In the genomic region with DNA sequence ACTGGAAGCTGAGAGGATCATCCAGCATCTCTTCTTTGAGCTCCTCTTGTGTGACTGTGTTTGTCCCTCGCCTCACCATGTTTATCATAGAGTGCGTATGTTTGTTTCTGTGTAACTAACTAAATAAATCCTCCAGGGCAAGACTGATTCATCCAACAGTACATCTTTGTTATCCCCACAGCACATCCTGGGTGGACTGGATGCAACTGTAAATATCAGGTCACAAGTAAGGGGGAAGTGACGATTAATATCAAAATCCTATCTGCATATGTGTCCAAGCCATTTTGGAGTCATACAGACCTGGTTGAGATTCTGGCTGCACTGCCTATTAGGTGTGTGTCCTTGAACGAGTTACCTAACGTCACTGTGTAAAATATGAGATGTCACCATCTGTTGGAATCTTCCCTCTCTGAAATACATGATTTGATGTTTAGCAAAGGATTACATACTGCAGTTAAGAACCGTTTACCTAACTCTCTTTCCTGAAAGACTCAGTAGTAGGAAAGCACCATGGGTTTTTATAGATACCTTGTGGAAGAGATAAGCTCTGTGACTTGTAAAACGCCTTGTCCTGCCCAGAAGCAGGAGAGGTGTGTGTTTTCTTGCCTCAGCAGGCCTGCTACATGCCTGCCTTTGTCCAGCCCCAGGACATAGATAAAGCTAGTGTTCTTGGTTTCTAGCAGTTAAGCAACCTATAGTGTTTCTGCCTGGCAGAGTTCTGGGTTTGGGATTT, we compare ENCODE assay signal across 1 cellular context.
TF ChIP-seq lines count a peak whose summit lies in the region.

No MANE protein-coding gene starts in this region.

TF ChIP-seq in HepG2, 621 proteins besides CTCF, POLR2A, EP300 and RAD21 (continues in another document):
- no peak for TF ChIP-seq ZNF839 (CRISPR knock-in tag; IDR thresholded peaks at IDR 0.05; ENCODE audit: borderline replicate concordance)
- no peak for TF ChIP-seq RFX3 (CRISPR knock-in tag; IDR thresholded peaks at IDR 0.05)
- no peak for TF ChIP-seq MIXL1 (CRISPR knock-in tag; IDR thresholded peaks at IDR 0.05)
- TF ChIP-seq ARID2 (CRISPR knock-in tag; IDR thresholded peaks at IDR 0.05; ENCODE audit: borderline replicate concordance): no peak
- TF ChIP-seq ZNF337 (CRISPR knock-in tag; IDR thresholded peaks at IDR 0.05; ENCODE audit: borderline replicate concordance, low read depth): no peak
- TF ChIP-seq SAP130 (CRISPR knock-in tag; IDR thresholded peaks at IDR 0.05; ENCODE audit: low read depth): peak; percentile 45
- TF ChIP-seq GABPA (IDR thresholded peaks at IDR 0.05; ENCODE audit: low read depth, low read length): no peak
- TF ChIP-seq GABPA (CRISPR knock-in tag; IDR thresholded peaks at IDR 0.05; ENCODE audit: low read depth): 0 out of 2 replicates have a peak, but pooled peaks have one; percentile 31
- TF ChIP-seq CCDC6 (CRISPR knock-in tag; IDR thresholded peaks at IDR 0.05): peak; percentile 40; the same call in 1 of the 2 replicates
- no peak for TF ChIP-seq ZNF773 (CRISPR knock-in tag; IDR thresholded peaks at IDR 0.05; ENCODE audit: borderline replicate concordance)
- no peak for TF ChIP-seq ZZZ3 (CRISPR knock-in tag; IDR thresholded peaks at IDR 0.05; ENCODE audit: borderline replicate concordance)
- TF ChIP-seq, protein P1, sequence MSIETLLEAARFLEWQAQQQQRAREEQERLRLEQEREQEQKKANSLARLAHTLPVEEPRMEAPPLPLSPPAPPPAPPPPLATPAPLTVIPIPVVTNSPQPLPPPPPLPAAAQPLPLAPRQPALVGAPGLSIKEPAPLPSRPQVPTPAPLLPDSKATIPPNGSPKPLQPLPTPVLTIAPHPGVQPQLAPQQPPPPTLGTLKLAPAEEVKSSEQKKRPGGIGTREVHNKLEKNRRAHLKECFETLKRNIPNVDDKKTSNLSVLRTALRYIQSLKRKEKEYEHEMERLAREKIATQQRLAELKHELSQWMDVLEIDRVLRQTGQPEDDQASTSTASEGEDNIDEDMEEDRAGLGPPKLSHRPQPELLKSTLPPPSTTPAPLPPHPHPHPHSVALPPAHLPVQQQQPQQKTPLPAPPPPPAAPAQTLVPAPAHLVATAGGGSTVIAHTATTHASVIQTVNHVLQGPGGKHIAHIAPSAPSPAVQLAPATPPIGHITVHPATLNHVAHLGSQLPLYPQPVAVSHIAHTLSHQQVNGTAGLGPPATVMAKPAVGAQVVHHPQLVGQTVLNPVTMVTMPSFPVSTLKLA (IDR thresholded peaks at IDR 0.05): peak; percentile 24; the same call in 1 of the 2 replicates
- TF ChIP-seq HMG20A (CRISPR knock-in tag; IDR thresholded peaks at IDR 0.05; ENCODE audit: borderline replicate concordance): peak; percentile 27; the same call in 1 of the 2 replicates
- peak; percentile 79; the same call in 1 of the 2 replicates for TF ChIP-seq SOX5 (CRISPR knock-in tag; IDR thresholded peaks at IDR 0.05; ENCODE audit: borderline replicate concordance)
- TF ChIP-seq TBX3 (IDR thresholded peaks at IDR 0.05; ENCODE audit: borderline replicate concordance): peak; percentile 46; the same call in 1 of the 2 replicates
- peak; percentile 29; the same call in 1 of the 2 replicates for TF ChIP-seq FOXJ3 (CRISPR knock-in tag; IDR thresholded peaks at IDR 0.05; ENCODE audit: borderline replicate concordance)
- no peak for TF ChIP-seq ZNF598 (CRISPR knock-in tag; IDR thresholded peaks at IDR 0.05; ENCODE audit: borderline replicate concordance)
- TF ChIP-seq, protein P2, sequence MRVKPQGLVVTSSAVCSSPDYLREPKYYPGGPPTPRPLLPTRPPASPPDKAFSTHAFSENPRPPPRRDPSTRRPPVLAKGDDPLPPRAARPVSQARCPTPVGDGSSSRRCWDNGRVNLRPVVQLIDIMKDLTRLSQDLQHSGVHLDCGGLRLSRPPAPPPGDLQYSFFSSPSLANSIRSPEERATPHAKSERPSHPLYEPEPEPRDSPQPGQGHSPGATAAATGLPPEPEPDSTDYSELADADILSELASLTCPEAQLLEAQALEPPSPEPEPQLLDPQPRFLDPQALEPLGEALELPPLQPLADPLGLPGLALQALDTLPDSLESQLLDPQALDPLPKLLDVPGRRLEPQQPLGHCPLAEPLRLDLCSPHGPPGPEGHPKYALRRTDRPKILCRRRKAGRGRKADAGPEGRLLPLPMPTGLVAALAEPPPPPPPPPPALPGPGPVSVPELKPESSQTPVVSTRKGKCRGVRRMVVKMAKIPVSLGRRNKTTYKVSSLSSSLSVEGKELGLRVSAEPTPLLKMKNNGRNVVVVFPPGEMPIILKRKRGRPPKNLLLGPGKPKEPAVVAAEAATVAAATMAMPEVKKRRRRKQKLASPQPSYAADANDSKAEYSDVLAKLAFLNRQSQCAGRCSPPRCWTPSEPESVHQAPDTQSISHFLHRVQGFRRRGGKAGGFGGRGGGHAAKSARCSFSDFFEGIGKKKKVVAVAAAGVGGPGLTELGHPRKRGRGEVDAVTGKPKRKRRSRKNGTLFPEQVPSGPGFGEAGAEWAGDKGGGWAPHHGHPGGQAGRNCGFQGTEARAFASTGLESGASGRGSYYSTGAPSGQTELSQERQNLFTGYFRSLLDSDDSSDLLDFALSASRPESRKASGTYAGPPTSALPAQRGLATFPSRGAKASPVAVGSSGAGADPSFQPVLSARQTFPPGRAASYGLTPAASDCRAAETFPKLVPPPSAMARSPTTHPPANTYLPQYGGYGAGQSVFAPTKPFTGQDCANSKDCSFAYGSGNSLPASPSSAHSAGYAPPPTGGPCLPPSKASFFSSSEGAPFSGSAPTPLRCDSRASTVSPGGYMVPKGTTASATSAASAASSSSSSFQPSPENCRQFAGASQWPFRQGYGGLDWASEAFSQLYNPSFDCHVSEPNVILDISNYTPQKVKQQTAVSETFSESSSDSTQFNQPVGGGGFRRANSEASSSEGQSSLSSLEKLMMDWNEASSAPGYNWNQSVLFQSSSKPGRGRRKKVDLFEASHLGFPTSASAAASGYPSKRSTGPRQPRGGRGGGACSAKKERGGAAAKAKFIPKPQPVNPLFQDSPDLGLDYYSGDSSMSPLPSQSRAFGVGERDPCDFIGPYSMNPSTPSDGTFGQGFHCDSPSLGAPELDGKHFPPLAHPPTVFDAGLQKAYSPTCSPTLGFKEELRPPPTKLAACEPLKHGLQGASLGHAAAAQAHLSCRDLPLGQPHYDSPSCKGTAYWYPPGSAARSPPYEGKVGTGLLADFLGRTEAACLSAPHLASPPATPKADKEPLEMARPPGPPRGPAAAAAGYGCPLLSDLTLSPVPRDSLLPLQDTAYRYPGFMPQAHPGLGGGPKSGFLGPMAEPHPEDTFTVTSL (CRISPR knock-in tag; IDR thresholded peaks at IDR 0.05; ENCODE audit: borderline replicate concordance): peak; percentile 35; the same call in 1 of the 2 replicates
- TF ChIP-seq ZBTB21 (CRISPR knock-in tag; IDR thresholded peaks at IDR 0.05): peak; percentile 63
- TF ChIP-seq THAP11 (CRISPR knock-in tag; IDR thresholded peaks at IDR 0.05): peak; percentile 54
- TF ChIP-seq, protein P3, sequence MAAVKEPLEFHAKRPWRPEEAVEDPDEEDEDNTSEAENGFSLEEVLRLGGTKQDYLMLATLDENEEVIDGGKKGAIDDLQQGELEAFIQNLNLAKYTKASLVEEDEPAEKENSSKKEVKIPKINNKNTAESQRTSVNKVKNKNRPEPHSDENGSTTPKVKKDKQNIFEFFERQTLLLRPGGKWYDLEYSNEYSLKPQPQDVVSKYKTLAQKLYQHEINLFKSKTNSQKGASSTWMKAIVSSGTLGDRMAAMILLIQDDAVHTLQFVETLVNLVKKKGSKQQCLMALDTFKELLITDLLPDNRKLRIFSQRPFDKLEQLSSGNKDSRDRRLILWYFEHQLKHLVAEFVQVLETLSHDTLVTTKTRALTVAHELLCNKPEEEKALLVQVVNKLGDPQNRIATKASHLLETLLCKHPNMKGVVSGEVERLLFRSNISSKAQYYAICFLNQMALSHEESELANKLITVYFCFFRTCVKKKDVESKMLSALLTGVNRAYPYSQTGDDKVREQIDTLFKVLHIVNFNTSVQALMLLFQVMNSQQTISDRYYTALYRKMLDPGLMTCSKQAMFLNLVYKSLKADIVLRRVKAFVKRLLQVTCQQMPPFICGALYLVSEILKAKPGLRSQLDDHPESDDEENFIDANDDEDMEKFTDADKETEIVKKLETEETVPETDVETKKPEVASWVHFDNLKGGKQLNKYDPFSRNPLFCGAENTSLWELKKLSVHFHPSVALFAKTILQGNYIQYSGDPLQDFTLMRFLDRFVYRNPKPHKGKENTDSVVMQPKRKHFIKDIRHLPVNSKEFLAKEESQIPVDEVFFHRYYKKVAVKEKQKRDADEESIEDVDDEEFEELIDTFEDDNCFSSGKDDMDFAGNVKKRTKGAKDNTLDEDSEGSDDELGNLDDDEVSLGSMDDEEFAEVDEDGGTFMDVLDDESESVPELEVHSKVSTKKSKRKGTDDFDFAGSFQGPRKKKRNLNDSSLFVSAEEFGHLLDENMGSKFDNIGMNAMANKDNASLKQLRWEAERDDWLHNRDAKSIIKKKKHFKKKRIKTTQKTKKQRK (IDR thresholded peaks at IDR 0.05; ENCODE audit: low read length): no peak
- peak; percentile 60; the same call in 1 of the 2 replicates for TF ChIP-seq SALL1 (CRISPR knock-in tag; IDR thresholded peaks at IDR 0.05)
- 0 out of 2 replicates have a peak, but pooled peaks have one; percentile 2 for TF ChIP-seq IRF2 (CRISPR knock-in tag; IDR thresholded peaks at IDR 0.05)
- TF ChIP-seq FOSL2 (CRISPR knock-in tag; IDR thresholded peaks at IDR 0.05): peak; percentile 77
- 0 out of 2 replicates have a peak, but pooled peaks have one; percentile 2 for TF ChIP-seq CEBPG (CRISPR knock-in tag; IDR thresholded peaks at IDR 0.05)
- peak; percentile 23; the same call in 1 of the 2 replicates for TF ChIP-seq TBX2 (CRISPR knock-in tag; IDR thresholded peaks at IDR 0.05; ENCODE audit: borderline replicate concordance)
- peak; percentile 43; the same call in 1 of the 2 replicates for TF ChIP-seq CREM (IDR thresholded peaks at IDR 0.05)
- TF ChIP-seq CREM (CRISPR knock-in tag; IDR thresholded peaks at IDR 0.05): no peak
- TF ChIP-seq DNMT3B (CRISPR knock-in tag; conservative IDR thresholded peaks at IDR 0.05): 0 out of 2 replicates have a peak, but pooled peaks have one; percentile 10
- TF ChIP-seq, protein P4, sequence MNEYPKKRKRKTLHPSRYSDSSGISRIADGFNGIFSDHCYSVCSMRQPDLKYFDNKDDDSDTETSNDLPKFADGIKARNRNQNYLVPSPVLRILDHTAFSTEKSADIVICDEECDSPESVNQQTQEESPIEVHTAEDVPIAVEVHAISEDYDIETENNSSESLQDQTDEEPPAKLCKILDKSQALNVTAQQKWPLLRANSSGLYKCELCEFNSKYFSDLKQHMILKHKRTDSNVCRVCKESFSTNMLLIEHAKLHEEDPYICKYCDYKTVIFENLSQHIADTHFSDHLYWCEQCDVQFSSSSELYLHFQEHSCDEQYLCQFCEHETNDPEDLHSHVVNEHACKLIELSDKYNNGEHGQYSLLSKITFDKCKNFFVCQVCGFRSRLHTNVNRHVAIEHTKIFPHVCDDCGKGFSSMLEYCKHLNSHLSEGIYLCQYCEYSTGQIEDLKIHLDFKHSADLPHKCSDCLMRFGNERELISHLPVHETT (CRISPR knock-in tag; conservative IDR thresholded peaks at IDR 0.05): no peak
- TF ChIP-seq ZNF883 (CRISPR knock-in tag; IDR thresholded peaks at IDR 0.05; ENCODE audit: not compliant biosample characterization): no peak
- TF ChIP-seq NR2C2 (CRISPR knock-in tag; IDR thresholded peaks at IDR 0.05; ENCODE audit: borderline replicate concordance): no peak
- TF ChIP-seq SOX13 (IDR thresholded peaks at IDR 0.05): no peak
- TF ChIP-seq SOX13 (CRISPR knock-in tag; conservative IDR thresholded peaks at IDR 0.05 in 1 of 2, IDR thresholded peaks at IDR 0.05 in 1 of 2): peak in 1 of 2 experiments; percentile 64; a peak in 2 of 4 replicates
- TF ChIP-seq FOXK1 (CRISPR knock-in tag; IDR thresholded peaks at IDR 0.05; ENCODE audit: borderline replicate concordance, low read depth): peak; percentile 39; the same call in 1 of the 2 replicates
- TF ChIP-seq ZNF253 (CRISPR knock-in tag; IDR thresholded peaks at IDR 0.05; ENCODE audit: borderline replicate concordance): no peak
- TF ChIP-seq ZNF749 (CRISPR knock-in tag; IDR thresholded peaks at IDR 0.05; ENCODE audit: borderline replicate concordance): no peak
- peak; percentile 78 for TF ChIP-seq GATAD2A (CRISPR knock-in tag; IDR thresholded peaks at IDR 0.05)
- TF ChIP-seq, protein P5, sequence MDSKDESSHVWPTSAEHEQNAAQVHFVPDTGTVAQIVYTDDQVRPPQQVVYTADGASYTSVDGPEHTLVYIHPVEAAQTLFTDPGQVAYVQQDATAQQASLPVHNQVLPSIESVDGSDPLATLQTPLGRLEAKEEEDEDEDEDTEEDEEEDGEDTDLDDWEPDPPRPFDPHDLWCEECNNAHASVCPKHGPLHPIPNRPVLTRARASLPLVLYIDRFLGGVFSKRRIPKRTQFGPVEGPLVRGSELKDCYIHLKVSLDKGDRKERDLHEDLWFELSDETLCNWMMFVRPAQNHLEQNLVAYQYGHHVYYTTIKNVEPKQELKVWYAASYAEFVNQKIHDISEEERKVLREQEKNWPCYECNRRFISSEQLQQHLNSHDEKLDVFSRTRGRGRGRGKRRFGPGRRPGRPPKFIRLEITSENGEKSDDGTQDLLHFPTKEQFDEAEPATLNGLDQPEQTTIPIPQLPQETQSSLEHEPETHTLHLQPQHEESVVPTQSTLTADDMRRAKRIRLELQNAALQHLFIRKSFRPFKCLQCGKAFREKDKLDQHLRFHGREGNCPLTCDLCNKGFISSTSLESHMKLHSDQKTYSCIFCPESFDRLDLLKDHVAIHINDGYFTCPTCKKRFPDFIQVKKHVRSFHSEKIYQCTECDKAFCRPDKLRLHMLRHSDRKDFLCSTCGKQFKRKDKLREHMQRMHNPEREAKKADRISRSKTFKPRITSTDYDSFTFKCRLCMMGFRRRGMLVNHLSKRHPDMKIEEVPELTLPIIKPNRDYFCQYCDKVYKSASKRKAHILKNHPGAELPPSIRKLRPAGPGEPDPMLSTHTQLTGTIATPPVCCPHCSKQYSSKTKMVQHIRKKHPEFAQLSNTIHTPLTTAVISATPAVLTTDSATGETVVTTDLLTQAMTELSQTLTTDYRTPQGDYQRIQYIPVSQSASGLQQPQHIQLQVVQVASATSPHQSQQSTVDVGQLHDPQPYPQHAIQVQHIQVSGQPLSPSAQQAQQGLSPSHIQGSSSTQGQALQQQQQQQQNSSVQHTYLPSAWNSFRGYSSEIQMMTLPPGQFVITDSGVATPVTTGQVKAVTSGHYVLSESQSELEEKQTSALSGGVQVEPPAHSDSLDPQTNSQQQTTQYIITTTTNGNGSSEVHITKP (CRISPR knock-in tag; IDR thresholded peaks at IDR 0.05; ENCODE audit: low read depth): no peak
- TF ChIP-seq, protein P6, sequence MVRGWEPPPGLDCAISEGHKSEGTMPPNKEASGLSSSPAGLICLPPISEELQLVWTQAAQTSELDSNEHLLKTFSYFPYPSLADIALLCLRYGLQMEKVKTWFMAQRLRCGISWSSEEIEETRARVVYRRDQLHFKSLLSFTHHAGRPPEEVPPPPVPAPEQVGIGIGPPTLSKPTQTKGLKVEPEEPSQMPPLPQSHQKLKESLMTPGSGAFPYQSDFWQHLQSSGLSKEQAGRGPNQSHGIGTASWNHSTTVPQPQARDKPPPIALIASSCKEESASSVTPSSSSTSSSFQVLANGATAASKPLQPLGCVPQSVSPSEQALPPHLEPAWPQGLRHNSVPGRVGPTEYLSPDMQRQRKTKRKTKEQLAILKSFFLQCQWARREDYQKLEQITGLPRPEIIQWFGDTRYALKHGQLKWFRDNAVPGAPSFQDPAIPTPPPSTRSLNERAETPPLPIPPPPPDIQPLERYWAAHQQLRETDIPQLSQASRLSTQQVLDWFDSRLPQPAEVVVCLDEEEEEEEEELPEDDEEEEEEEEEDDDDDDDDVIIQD (CRISPR knock-in tag; IDR thresholded peaks at IDR 0.05; ENCODE audit: low read depth): 0 out of 2 replicates have a peak, but pooled peaks have one; percentile 30
